ENCODE assay signal across 11 cellular contexts in the genomic region with DNA sequence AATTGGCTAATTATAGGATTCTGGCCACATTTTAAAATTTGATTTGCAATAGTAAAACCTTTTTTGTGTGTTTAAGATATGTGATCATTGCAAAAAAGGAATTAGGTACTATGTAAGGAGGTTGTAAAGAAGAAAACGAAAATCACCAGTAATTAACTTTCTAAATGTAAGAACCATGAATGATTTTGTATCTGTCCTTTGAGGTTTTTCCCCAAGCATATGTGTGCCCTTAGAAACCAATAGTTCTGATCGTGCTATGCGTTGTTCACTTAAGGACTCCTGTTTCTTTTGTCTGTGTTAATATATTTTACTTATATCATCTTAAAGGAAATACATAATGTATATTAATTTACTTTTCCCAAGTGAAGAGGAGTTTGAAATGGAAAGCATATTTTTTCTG.
DNase-seq lines count a peak whose midpoint lies in the region; ATAC-seq, FAIRE-seq and TF ChIP-seq lines count a peak whose summit lies in the region.
"Had no signal": no experiment of that assay in that cellular context is flagged by ENCODE, and none has a peak within 500 bp of the region (broad histone marks: within the 10 kb centered on the region; RNA-seq: fewer than 3 reads in every experiment).

No MANE protein-coding gene starts in this region.

- H3K9me3 ChIP-seq in GM12878 (replicated peaks; ENCODE audit: control insufficient read depth, insufficient read depth, low read length): no peaks in the 10 kb centered on the region; the same call in 2 of the 3 replicates
- no peaks in the 10 kb centered on the region for H3K9me3 ChIP-seq in OCI-LY7 (ENCODE audit: low read length)
- H3K9me3 ChIP-seq: esophagus muscularis mucosa had no signal

- no peak for TF ChIP-seq RAD21 in GM12878 (IDR thresholded peaks at IDR 0.05; ENCODE audit: insufficient read depth, low read depth, low read length)

- H3K4me1 ChIP-seq in GM12878 (ENCODE audit: control insufficient read depth, insufficient read depth, low read length) (no peaks in the 10 kb centered on the region), OCI-LY7 (ENCODE audit: insufficient read depth, low read length, poor library complexity, severe bottlenecking) (no peaks in the 10 kb centered on the region)
- H3K4me1 ChIP-seq: esophagus muscularis mucosa had no signal

- H4K20me1 ChIP-seq in GM12878 (ENCODE audit: control insufficient read depth, insufficient read depth) (no peaks in the 10 kb centered on the region), OCI-LY7 (ENCODE audit: insufficient read depth, low read length) (no peaks in the 10 kb centered on the region)

- TF ChIP-seq EP300 in GM12878 (IDR thresholded peaks at IDR 0.05; ENCODE audit: borderline replicate concordance in 1 of 2, control insufficient read depth in 1 of 2, low read depth in 2 of 2, low read length in 2 of 2): no peak

- H3K27ac ChIP-seq in GM12878 (ENCODE audit: control insufficient read depth, insufficient read depth) (no peak overlapping the region), OCI-LY7 (ENCODE audit: low read depth, low read length, poor library complexity, severe bottlenecking) (no peak overlapping the region)
- H3K27ac ChIP-seq: esophagus muscularis mucosa had no signal

- H3K36me3 ChIP-seq in GM12878 (ENCODE audit: control insufficient read depth in 2 of 2, insufficient read depth in 2 of 2, low read length in 1 of 2): no peaks in the 10 kb centered on the region
- no peaks in the 10 kb centered on the region for H3K36me3 ChIP-seq in OCI-LY7 (ENCODE audit: insufficient read depth, low read length)
- H3K36me3 ChIP-seq: esophagus muscularis mucosa had no signal

- SMC1A ChIA-PET in GM12878 (lab: Charles Lee; ENCODE audit: uncharacterized antibody, unreplicated experiment): interaction anchor here (0.6 to 1.2 kb wide), 3 partner anchors 9 to 1308 kb away, joined by 3 read pairs; no protein-coding TSS in a partner anchor

- in situ Hi-C loops in GM12878 (cut with MboI): no loop called here

- CTCF ChIA-PET in GM12878 (lab: Yijun Ruan, JAX) (no interaction called here), OCI-LY7 (lab: Charles Lee; ENCODE audit: unreplicated experiment) (no interaction called here)

- intact Hi-C loops in GM12878 (cut with micrococcal nuclease; ENCODE audit: unreplicated experiment) (loop anchor here (5.0 kb wide), 1 partner anchor 50 kb away; no protein-coding TSS in a partner anchor), OCI-LY7 (cut with micrococcal nuclease; ENCODE audit: unreplicated experiment) (no loop called here)

- H3K4me2 ChIP-seq in GM12878 (ENCODE audit: control insufficient read depth, insufficient read depth) (no peak overlapping the region), OCI-LY7 (ENCODE audit: low read length) (no peak overlapping the region)

- BruUV-seq in GM12878 (replicated peaks; lab: Mats Ljungman, UMichigan) (no TSS peak), OCI-LY7 (replicated peaks; lab: Mats Ljungman, UMichigan) (no TSS peak)

- RAD21 ChIA-PET in GM12878 (lab: Charles Lee; ENCODE audit: unreplicated experiment): no interaction called here

- H3K4me3 ChIP-seq in GM12878 (no peak overlapping the region), OCI-LY7 (ENCODE audit: low read depth, low read length, poor library complexity, severe bottlenecking) (no peak overlapping the region)
- H3K4me3 ChIP-seq: esophagus muscularis mucosa had no signal

- no peaks in the 10 kb centered on the region; a peak in 1 of 4 replicates for H3K27me3 ChIP-seq in GM12878 (replicated peaks in 1 of 2; ENCODE audit: control insufficient read depth in 2 of 2, insufficient read depth in 2 of 2, low read length in 1 of 2)
- H3K27me3 ChIP-seq: esophagus muscularis mucosa had no signal

- WGBS in GM12878 (ENCODE audit: insufficient coverage, insufficient replicate concordance, low lambda C conversion rate, missing lambda C conversion rate): 2% methylated on average over 3 of the region's 3 CpGs

- POLR2A ChIA-PET in GM12878 (lab: Charles Lee): no interaction called here
- POLR2A ChIA-PET in OCI-LY7 (lab: Charles Lee): interaction anchor here (0.6 kb wide), 2 partner anchors 144 to 1492 kb away, joined by 3 to 5 read pairs; no protein-coding TSS in a partner anchor

- DNase-seq in GM12878 (ENCODE audit: low read depth, low spot score) (no peak), OCI-LY7 (ENCODE audit: low spot score) (no peak), iPS-NIHi11 (ENCODE audit: low spot score) (no peak)
- DNase-seq in activated CD4-positive, CD25-positive, alpha-beta regulatory T cell (lab: John Stamatoyannopoulos, UW): no peak
- DNase-seq: CD4-positive, CD25-positive, alpha-beta regulatory T cell; NCI-H2171 treated with DMSO at 0.1 percent for 48 hours had no signal

- H3K79me2 ChIP-seq in GM12878 (ENCODE audit: control insufficient read depth, insufficient read depth, low read length) (no peaks in the 10 kb centered on the region), OCI-LY7 (ENCODE audit: insufficient read depth, low read depth, low read length) (no peaks in the 10 kb centered on the region)

- ATAC-seq in GM18861 (IDR thresholded peaks at IDR 0.05; ENCODE audit: unreplicated experiment) (peak; percentile 33), GM21717 (IDR thresholded peaks at IDR 0.05; ENCODE audit: unreplicated experiment) (peak; percentile 47), HG03175 (IDR thresholded peaks at IDR 0.05; ENCODE audit: unreplicated experiment) (peak; percentile 36), GM12878 (peak; percentile 31; the same call in 2 of the 3 replicates), esophagus mucosa (no peak)

- TF ChIP-seq CTCF in GM12878 (IDR thresholded peaks at IDR 0.05 in 2 of 3, conservative IDR thresholded peaks at IDR 0.05 in 1 of 3; ENCODE audit: control insufficient read depth in 2 of 3, extremely low read depth in 1 of 3, insufficient read depth in 1 of 3, low read depth in 3 of 3, low read length in 3 of 3) (no peak), OCI-LY7 (conservative IDR thresholded peaks at IDR 0.05; ENCODE audit: low read length) (no peak)

- peak; percentile 38 for FAIRE-seq in GM12878 (lab: Jason Lieb, UNC)

- TF ChIP-seq POLR2A in GM12878 (IDR thresholded peaks at IDR 0.05; ENCODE audit: low read depth, low read length): no peak

- H3K9me2 ChIP-seq in OCI-LY7 (ENCODE audit: insufficient read depth, low read length): no peaks in the 10 kb centered on the region

- H2AFZ ChIP-seq in GM12878 (ENCODE audit: control insufficient read depth, low read depth, low read length): no peak overlapping the region
- H2AFZ ChIP-seq in OCI-LY7 (ENCODE audit: low read length): no peak overlapping the region

- no peak overlapping the region for H3K9ac ChIP-seq in GM12878 (ENCODE audit: control insufficient read depth, insufficient read depth, low read length)

TF ChIP-seq in GM12878, 131 proteins besides CTCF, POLR2A, EP300 and RAD21 (continues in another document):
- no peak for TF ChIP-seq PAX5 (IDR thresholded peaks at IDR 0.05; ENCODE audit: borderline replicate concordance, low read depth, low read length)
- no peak for TF ChIP-seq SUZ12 (IDR thresholded peaks at IDR 0.05; ENCODE audit: unreplicated experiment)
- no peak for TF ChIP-seq SMC3 (IDR thresholded peaks at IDR 0.05; ENCODE audit: borderline replicate concordance, low read length)
- TF ChIP-seq NFYA (IDR thresholded peaks at IDR 0.05; ENCODE audit: borderline replicate concordance, low read depth, low read length): no peak
- no peak for TF ChIP-seq FOXM1 (IDR thresholded peaks at IDR 0.05; ENCODE audit: low read depth, low read length)
- no peak for TF ChIP-seq SREBF1 (IDR thresholded peaks at IDR 0.05; ENCODE audit: low read length)
- no peak for TF ChIP-seq SIN3A (IDR thresholded peaks at IDR 0.05; ENCODE audit: low read depth, low read length)
- TF ChIP-seq, protein P1, sequence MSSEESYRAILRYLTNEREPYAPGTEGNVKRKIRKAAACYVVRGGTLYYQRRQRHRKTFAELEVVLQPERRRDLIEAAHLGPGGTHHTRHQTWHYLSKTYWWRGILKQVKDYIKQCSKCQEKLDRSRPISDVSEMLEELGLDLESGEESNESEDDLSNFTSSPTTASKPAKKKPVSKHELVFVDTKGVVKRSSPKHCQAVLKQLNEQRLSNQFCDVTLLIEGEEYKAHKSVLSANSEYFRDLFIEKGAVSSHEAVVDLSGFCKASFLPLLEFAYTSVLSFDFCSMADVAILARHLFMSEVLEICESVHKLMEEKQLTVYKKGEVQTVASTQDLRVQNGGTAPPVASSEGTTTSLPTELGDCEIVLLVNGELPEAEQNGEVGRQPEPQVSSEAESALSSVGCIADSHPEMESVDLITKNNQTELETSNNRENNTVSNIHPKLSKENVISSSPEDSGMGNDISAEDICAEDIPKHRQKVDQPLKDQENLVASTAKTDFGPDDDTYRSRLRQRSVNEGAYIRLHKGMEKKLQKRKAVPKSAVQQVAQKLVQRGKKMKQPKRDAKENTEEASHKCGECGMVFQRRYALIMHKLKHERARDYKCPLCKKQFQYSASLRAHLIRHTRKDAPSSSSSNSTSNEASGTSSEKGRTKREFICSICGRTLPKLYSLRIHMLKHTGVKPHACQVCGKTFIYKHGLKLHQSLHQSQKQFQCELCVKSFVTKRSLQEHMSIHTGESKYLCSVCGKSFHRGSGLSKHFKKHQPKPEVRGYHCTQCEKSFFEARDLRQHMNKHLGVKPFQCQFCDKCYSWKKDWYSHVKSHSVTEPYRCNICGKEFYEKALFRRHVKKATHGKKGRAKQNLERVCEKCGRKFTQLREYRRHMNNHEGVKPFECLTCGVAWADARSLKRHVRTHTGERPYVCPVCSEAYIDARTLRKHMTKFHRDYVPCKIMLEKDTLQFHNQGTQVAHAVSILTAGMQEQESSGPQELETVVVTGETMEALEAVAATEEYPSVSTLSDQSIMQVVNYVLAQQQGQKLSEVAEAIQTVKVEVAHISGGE (CRISPR knock-in tag; IDR thresholded peaks at IDR 0.05): no peak
- no peak for TF ChIP-seq ZZZ3 (IDR thresholded peaks at IDR 0.05; ENCODE audit: control insufficient read depth, insufficient read length, low read depth)
- TF ChIP-seq, protein P2, sequence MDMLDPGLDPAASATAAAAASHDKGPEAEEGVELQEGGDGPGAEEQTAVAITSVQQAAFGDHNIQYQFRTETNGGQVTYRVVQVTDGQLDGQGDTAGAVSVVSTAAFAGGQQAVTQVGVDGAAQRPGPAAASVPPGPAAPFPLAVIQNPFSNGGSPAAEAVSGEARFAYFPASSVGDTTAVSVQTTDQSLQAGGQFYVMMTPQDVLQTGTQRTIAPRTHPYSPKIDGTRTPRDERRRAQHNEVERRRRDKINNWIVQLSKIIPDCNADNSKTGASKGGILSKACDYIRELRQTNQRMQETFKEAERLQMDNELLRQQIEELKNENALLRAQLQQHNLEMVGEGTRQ (IDR thresholded peaks at IDR 0.05; ENCODE audit: borderline replicate concordance, low read depth, low read length): no peak
- TF ChIP-seq POLR2AphosphoS2 (IDR thresholded peaks at IDR 0.05; ENCODE audit: low read depth, low read length): no peak
- TF ChIP-seq SIX5 (IDR thresholded peaks at IDR 0.05; ENCODE audit: low read depth, low read length, severe bottlenecking): no peak
- TF ChIP-seq JUND (IDR thresholded peaks at IDR 0.05; ENCODE audit: low read depth, low read length): no peak
